In the genomic region with DNA sequence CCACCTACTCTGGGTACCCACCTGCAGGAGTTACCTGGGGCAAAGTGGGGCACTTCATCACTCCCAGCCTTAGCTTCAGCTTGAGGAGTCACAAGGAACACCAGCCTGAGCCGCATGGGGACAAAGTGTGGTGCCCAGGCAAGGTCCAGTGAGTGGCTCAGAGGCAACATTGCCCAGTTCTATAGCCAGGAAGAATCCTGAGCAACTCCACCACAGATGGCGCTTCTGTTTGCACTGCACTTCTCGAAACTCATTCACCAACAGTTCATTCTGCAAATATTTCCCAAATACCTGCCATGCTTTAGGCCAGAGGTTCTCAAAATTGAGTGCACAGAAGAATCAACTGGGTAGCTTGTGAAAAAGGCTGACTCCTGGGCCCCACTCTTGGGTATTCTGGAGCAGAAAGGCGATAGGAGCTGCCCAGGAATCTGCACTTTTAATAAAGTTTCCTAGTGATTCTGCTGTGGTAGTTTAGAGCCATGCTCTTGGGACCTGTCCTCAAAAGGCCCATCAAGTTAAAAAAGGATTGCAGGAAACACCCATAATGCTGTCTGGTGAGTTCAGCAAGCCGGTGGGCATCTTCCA, we compare ENCODE assay signal across 17 cellular contexts.
A peak's percentile ranks its signal among the peaks of the same experiment; 100 is the strongest.
DNase-seq lines count a peak whose midpoint lies in the region; ATAC-seq and TF ChIP-seq lines count a peak whose summit lies in the region.
"Had no signal": no experiment of that assay in that cellular context is flagged by ENCODE, and none has a peak within 500 bp of the region (broad histone marks: within the 10 kb centered on the region; RNA-seq: fewer than 3 reads in every experiment).

No MANE protein-coding gene starts in this region.

- 69% methylated on average over 3 of the region's 5 CpGs for WGBS in right lobe of liver (ENCODE audit: insufficient coverage, low coverage, low lambda C conversion rate, missing lambda C conversion rate)

- TF ChIP-seq CTCF in Caco-2 (IDR thresholded peaks at IDR 0.05; ENCODE audit: insufficient read depth in 1 of 2, low read depth in 1 of 2, low read length in 1 of 2, severe bottlenecking in 1 of 2, unreplicated experiment in 1 of 2) = peak in 1 of 2 experiments; percentile 31
- no peak for TF ChIP-seq CTCF in PC-9 (conservative IDR thresholded peaks at IDR 0.05)
- peak in 1 of 4 donors; percentile 9 for TF ChIP-seq CTCF in right lobe of liver (IDR thresholded peaks at IDR 0.05)

- H3K4me2 ChIP-seq in PC-9 = peak overlapping the region; percentile 6; the same call in 1 of the 2 replicates

- BruUV-seq in Caco-2 (replicated peaks; lab: Mats Ljungman, UMichigan) (no TSS peak), PC-9 (replicated peaks; lab: Mats Ljungman, UMichigan) (no TSS peak)

- intact Hi-C loops in Caco-2 (cut with micrococcal nuclease; ENCODE audit: unreplicated experiment) = loop anchor here (5.0 kb wide), 1 partner anchor 59 kb away; no protein-coding TSS in a partner anchor
- intact Hi-C loops in PC-9 (cut with micrococcal nuclease; ENCODE audit: unreplicated experiment) = loop anchor here (5.0 kb wide), 1 partner anchor 81 kb away; a partner anchor contains a TSS
- intact Hi-C loops in right lobe of liver (cut with DNase I) = loop anchor here in 1 of 2 donors (10.0 kb wide), 1 partner anchor 102 kb away; no protein-coding TSS in a partner anchor
- intact Hi-C loops in activated CD4-positive, alpha-beta T cell treated with anti-CD3 and anti-CD28 coated beads for 36 hours (cut with DNase I, micrococcal nuclease) = loop anchor here in 1 of 2 experiments (2.0 kb wide), 1 partner anchor 44 kb away; no protein-coding TSS in a partner anchor

- peaks cover 43% of the 10 kb centered on the region for H3K4me1 ChIP-seq in Caco-2
- peaks cover 47% of the 10 kb centered on the region for H3K4me1 ChIP-seq in PC-9 (replicated peaks; ENCODE audit: insufficient read depth)
- H3K4me1 ChIP-seq in right lobe of liver = peaks cover 0 to 21% (median 3%) of the 10 kb centered on the region in 4 donors
- H3K4me1 ChIP-seq: Peyer's patch had no signal

- no peaks in the 10 kb centered on the region for H3K27me3 ChIP-seq in Caco-2 (replicated peaks; ENCODE audit: control insufficient read depth, insufficient read depth, low read length)
- H3K27me3 ChIP-seq in PC-9 (ENCODE audit: insufficient read depth, low read depth) = no peaks in the 10 kb centered on the region
- no peaks in the 10 kb centered on the region for H3K27me3 ChIP-seq in right lobe of liver
- H3K27me3 ChIP-seq: Peyer's patch had no signal

- H4K20me1 ChIP-seq in PC-9 (ENCODE audit: insufficient read depth) = no peaks in the 10 kb centered on the region

- H3K36me3 ChIP-seq in Caco-2 (ENCODE audit: control insufficient read depth, insufficient read depth, low read length) = no peaks in the 10 kb centered on the region
- no peaks in the 10 kb centered on the region for H3K36me3 ChIP-seq in PC-9 (ENCODE audit: low read depth)
- no peaks in the 10 kb centered on the region for H3K36me3 ChIP-seq in right lobe of liver
- H3K36me3 ChIP-seq: Peyer's patch had no signal

- H3K27me3 Mint-ChIP-seq in Caco-2 (ENCODE audit: insufficient read depth, unreplicated experiment) = no peaks in the 10 kb centered on the region
- H3K27me3 Mint-ChIP-seq in activated T-cell treated with anti-CD3 and anti-CD28 coated beads, Interleukin-2, amount 50 U/mL, for 4 hours (ENCODE audit: low read depth) = no peaks in the 10 kb centered on the region
- no peaks in the 10 kb centered on the region for H3K27me3 Mint-ChIP-seq in activated CD4-positive, alpha-beta T cell treated with anti-CD3 and anti-CD28 coated beads for 36 hours
- H3K27me3 Mint-ChIP-seq: B cell had no signal

- H3K4me3 Mint-ChIP-seq in Caco-2 (ENCODE audit: unreplicated experiment) = no peak overlapping the region
- no peak overlapping the region for H3K4me3 Mint-ChIP-seq in activated T-cell treated with anti-CD3 and anti-CD28 coated beads, Interleukin-2, amount 50 U/mL, for 4 hours
- H3K4me3 Mint-ChIP-seq in activated CD4-positive, alpha-beta T cell treated with anti-CD3 and anti-CD28 coated beads for 36 hours = no peak overlapping the region
- H3K4me3 Mint-ChIP-seq: B cell had no signal

- peaks cover 8% of the 10 kb centered on the region for H3K36me3 Mint-ChIP-seq in Caco-2 (ENCODE audit: insufficient read depth, unreplicated experiment)
- no peaks in the 10 kb centered on the region for H3K36me3 Mint-ChIP-seq in activated T-cell treated with anti-CD3 and anti-CD28 coated beads, Interleukin-2, amount 50 U/mL, for 4 hours (ENCODE audit: insufficient read depth)
- H3K36me3 Mint-ChIP-seq in activated CD4-positive, alpha-beta T cell treated with anti-CD3 and anti-CD28 coated beads for 36 hours (ENCODE audit: low read depth) = no peaks in the 10 kb centered on the region

- peaks cover 24% of the 10 kb centered on the region; the same call in 1 of the 2 replicates for H3F3A ChIP-seq in PC-9 (ENCODE audit: insufficient read depth, low read depth)

- H3K79me2 ChIP-seq in PC-9 (ENCODE audit: low read depth) = no peaks in the 10 kb centered on the region

- H2AFZ ChIP-seq in PC-9 = 0 out of 2 replicates have a peak overlapping the region, but pooled peaks have one; percentile 41

- H3K4me3 ChIP-seq in Caco-2 (ENCODE audit: low read depth, low read length) = no peak overlapping the region
- no peak overlapping the region for H3K4me3 ChIP-seq in PC-9
- no peak overlapping the region for H3K4me3 ChIP-seq in right lobe of liver
- H3K4me3 ChIP-seq: Peyer's patch had no signal

- no peaks in the 10 kb centered on the region for H3K9me3 ChIP-seq in Caco-2
- no peaks in the 10 kb centered on the region for H3K9me3 ChIP-seq in PC-9 (ENCODE audit: insufficient read depth, low read depth)
- H3K9me3 ChIP-seq in right lobe of liver = no peaks in the 10 kb centered on the region
- H3K9me3 ChIP-seq: Peyer's patch had no signal

- CTCF ChIA-PET in Caco-2 (lab: Charles Lee) = no interaction called here
- CTCF ChIA-PET in PC-9 (lab: Charles Lee) = no interaction called here
- CTCF ChIA-PET in activated CD4-positive, alpha-beta T cell treated with anti-CD3 and anti-CD28 coated beads for 36 hours (lab: Charles Lee) = no interaction called here

- H3K27ac ChIP-seq in PC-9 (no peak overlapping the region), right lobe of liver (no peak overlapping the region)

- DNase-seq in Caco-2 (peak in 1 of 2 experiments; percentile 32), PC-9 (no peak), right lobe of liver (peak in 1 of 3 donors; percentile 33), COLO668 (lab: John Stamatoyannopoulos, UW; ENCODE audit: unreplicated experiment) (no peak)
- no peak for DNase-seq in activated T-cell treated with anti-CD3 and anti-CD28 coated beads, Interleukin-2, amount 50 U/mL, for 4 hours
- no peak for DNase-seq in activated CD4-positive, alpha-beta T cell treated with anti-CD3 and anti-CD28 coated beads for 36 hours
- DNase-seq: DMS 273 treated with DMSO at 0.1 percent for 48 hours, EL, GOT3, KG1, NCI-H1436, NCI-H2029 treated with DMSO at 0.1 percent for 48 hours, NCI-H524 treated with DMSO at 0.1 percent for 48 hours had no signal

- POLR2A ChIA-PET in Caco-2 (lab: Charles Lee) (no interaction called here), PC-9 (lab: Charles Lee; ENCODE audit: unreplicated experiment) (no interaction called here)
- POLR2A ChIA-PET in activated CD4-positive, alpha-beta T cell treated with anti-CD3 and anti-CD28 coated beads for 36 hours (lab: Charles Lee) = no interaction called here

- H3K4me1 Mint-ChIP-seq in Caco-2 (ENCODE audit: low read depth, unreplicated experiment) = peaks cover 35% of the 10 kb centered on the region
- no peaks in the 10 kb centered on the region for H3K4me1 Mint-ChIP-seq in activated T-cell treated with anti-CD3 and anti-CD28 coated beads, Interleukin-2, amount 50 U/mL, for 4 hours (ENCODE audit: low read depth)
- no peaks in the 10 kb centered on the region for H3K4me1 Mint-ChIP-seq in activated CD4-positive, alpha-beta T cell treated with anti-CD3 and anti-CD28 coated beads for 36 hours
- H3K4me1 Mint-ChIP-seq: B cell had no signal

- ATAC-seq in right lobe of liver (peak in 3 of 4 donors; percentile 19 to 56 (median 50)), GM18861 (IDR thresholded peaks at IDR 0.05; ENCODE audit: unreplicated experiment) (no peak)
- no peak for ATAC-seq in activated T-cell treated with anti-CD3 and anti-CD28 coated beads, Interleukin-2, amount 50 U/mL, for 4 hours
- no peak for ATAC-seq in activated CD4-positive, alpha-beta T cell treated with anti-CD3 and anti-CD28 coated beads for 36 hours
- ATAC-seq: Right ventricle myocardium inferior had no signal

- no peak for TF ChIP-seq POLR2A in right lobe of liver (IDR thresholded peaks at IDR 0.05)

- no peaks in the 10 kb centered on the region for H3K9me3 Mint-ChIP-seq in Caco-2 (ENCODE audit: unreplicated experiment)
- no peaks in the 10 kb centered on the region for H3K9me3 Mint-ChIP-seq in activated T-cell treated with anti-CD3 and anti-CD28 coated beads, Interleukin-2, amount 50 U/mL, for 4 hours
- no peaks in the 10 kb centered on the region for H3K9me3 Mint-ChIP-seq in activated CD4-positive, alpha-beta T cell treated with anti-CD3 and anti-CD28 coated beads for 36 hours (ENCODE audit: low read depth)

- H3K27ac Mint-ChIP-seq in Caco-2 (ENCODE audit: unreplicated experiment) = peak overlapping the region; percentile 39
- H3K27ac Mint-ChIP-seq in activated CD4-positive, alpha-beta T cell treated with anti-CD3 and anti-CD28 coated beads for 36 hours = no peak overlapping the region
- H3K27ac Mint-ChIP-seq: B cell had no signal

- H3K9me2 ChIP-seq in PC-9 (ENCODE audit: insufficient read depth) = no peaks in the 10 kb centered on the region

Comparison
In these comparisons a context has a peak if more than half of its experiments do, and no peak if none do; other contexts are left out.
1. ATAC-seq: peak in right lobe of liver (3 of 4); none in activated T-cell treated with anti-CD3 and anti-CD28 coated beads, Interleukin-2, amount 50 U/mL, for 4 hours (0 of 2), activated CD4-positive, alpha-beta T cell treated with anti-CD3 and anti-CD28 coated beads for 36 hours (single experiment) and GM18861 (single experiment).